ENCODE assay signal across 10 cellular contexts in the genomic region with DNA sequence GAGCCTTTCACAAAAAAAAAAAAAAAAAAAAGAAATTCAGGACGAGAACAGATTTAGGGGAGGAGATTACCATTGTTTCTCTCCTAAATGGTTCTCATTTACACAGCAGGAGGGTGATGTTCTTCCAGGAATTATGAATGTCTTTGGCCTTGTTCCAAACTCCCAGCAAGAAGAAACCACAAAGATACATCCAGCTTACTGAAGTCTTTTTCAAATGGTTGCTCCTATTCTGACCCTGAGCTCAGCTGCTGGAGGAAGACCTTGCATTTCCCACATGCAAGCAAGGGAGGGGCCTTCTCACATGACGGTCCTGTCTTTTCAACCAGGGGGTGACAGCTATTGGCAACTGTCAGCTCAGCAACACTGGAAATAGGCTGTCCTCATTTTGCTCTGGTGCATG.
DNase-seq lines count a peak whose midpoint lies in the region; ATAC-seq, FAIRE-seq and TF ChIP-seq lines count a peak whose summit lies in the region.
"Had no signal": no experiment of that assay in that cellular context is flagged by ENCODE, and none has a peak within 500 bp of the region (broad histone marks: within the 10 kb centered on the region; RNA-seq: fewer than 3 reads in every experiment).

No MANE protein-coding gene starts in this region.

- ATAC-seq in GM18519 (IDR thresholded peaks at IDR 0.05; ENCODE audit: low FRiP score, unreplicated experiment) (no peak), HG03342 (IDR thresholded peaks at IDR 0.05; ENCODE audit: unreplicated experiment) (no peak)

- no peak overlapping the region for H3K4me2 ChIP-seq in H1 (ENCODE audit: insufficient read depth in 1 of 2, low read depth in 2 of 2, low read length in 2 of 2)

- TF ChIP-seq RAD21 in H1 (IDR thresholded peaks at IDR 0.05 in 1 of 2, conservative IDR thresholded peaks at IDR 0.05 in 1 of 2; ENCODE audit: low read depth in 2 of 2, low read length in 2 of 2), result no peak

- no peak overlapping the region for H2BK12ac ChIP-seq in H1 (ENCODE audit: low read depth, low read length)

- H3K4me1 ChIP-seq in H1 (replicated peaks in 1 of 4; ENCODE audit: control insufficient read depth in 3 of 4, insufficient read depth in 4 of 4, low read length in 3 of 4), result peaks cover 2 to 14% (median 5%) of the 10 kb centered on the region in 4 experiments; a peak in 5 of 7 replicates

- TF ChIP-seq EP300 in H1 (IDR thresholded peaks at IDR 0.05; ENCODE audit: borderline replicate concordance in 1 of 2, low read depth in 2 of 2, low read length in 2 of 2), result no peak

- H2BK15ac ChIP-seq in H1 (ENCODE audit: low read length), result no peak overlapping the region; the same call in 1 of the 2 replicates

- H3K27me3 ChIP-seq in H1 (replicated peaks in 1 of 4; ENCODE audit: control insufficient read depth in 3 of 4, extremely low read depth in 1 of 4, insufficient read depth in 3 of 4, low read length in 3 of 4), result no peaks in the 10 kb centered on the region; a peak in 1 of 7 replicates

- no peaks in the 10 kb centered on the region; a peak in 1 of 4 replicates for H3K9me3 ChIP-seq in H1 (ENCODE audit: insufficient read depth in 2 of 2, low read depth in 1 of 2, low read length in 1 of 2)

- H3K27ac ChIP-seq in H1 (ENCODE audit: low read depth, low read length), result no peak overlapping the region

- H3K14ac ChIP-seq in H1 (ENCODE audit: insufficient read length), result no peak overlapping the region

- H4K20me1 ChIP-seq in H1 (replicated peaks in 1 of 2; ENCODE audit: control insufficient read depth in 1 of 2, insufficient read depth in 2 of 2, low read length in 2 of 2), result no peaks in the 10 kb centered on the region

- TF ChIP-seq POLR2A in H1 (IDR thresholded peaks at IDR 0.05; ENCODE audit: control extremely low read depth in 1 of 2, low read depth in 2 of 2, low read length in 2 of 2) (no peak), erythroblast (IDR thresholded peaks at IDR 0.05; ENCODE audit: low read length) (no peak)

- no peak overlapping the region for H4K91ac ChIP-seq in H1 (replicated peaks; ENCODE audit: insufficient read length, low read length)

- CTCF ChIA-PET in HEK293T (lab: Yijun Ruan, JAX), result no interaction called here
- CTCF ChIA-PET in H1 (lab: Charles Lee; ENCODE audit: partially characterized antibody), result interaction anchor here (0.5 to 1.6 kb wide), 4 partner anchors 12 to 178 kb away, joined by 3 to 4 read pairs (median 3); no protein-coding TSS in a partner anchor

- 0 out of 2 replicates have a peak overlapping the region, but pooled peaks have one; percentile 2 for H2AK5ac ChIP-seq in H1 (ENCODE audit: low read depth, low read length)

- POLR2A ChIA-PET in HEK293T (lab: Yijun Ruan, JAX) (no interaction called here), H1 (lab: Charles Lee; ENCODE audit: partially characterized antibody) (interaction anchor here (0.6 to 2.2 kb wide), 2 partner anchors 8 to 132 kb away, joined by 4 to 6 read pairs; no protein-coding TSS in a partner anchor)

- no peak overlapping the region for H3K9ac ChIP-seq in H1 (replicated peaks in 1 of 4; ENCODE audit: extremely low read depth in 1 of 4, low read depth in 3 of 4, low read length in 3 of 4)

- H3K18ac ChIP-seq in H1 (ENCODE audit: extremely low read depth, low read length), result no peak overlapping the region

- H2BK5ac ChIP-seq in H1 (ENCODE audit: low read depth, low read length), result no peak overlapping the region

- TF ChIP-seq CTCF in H1 (IDR thresholded peaks at IDR 0.05; ENCODE audit: control extremely low read depth in 1 of 3, insufficient read depth in 1 of 3, low read depth in 1 of 3, low read length in 3 of 3), result no peak

- no peak overlapping the region for H4K8ac ChIP-seq in H1 (ENCODE audit: extremely low read depth, insufficient read depth, low read length)

- H3K23me2 ChIP-seq in H1 (ENCODE audit: low read depth, low read length), result no peaks in the 10 kb centered on the region

- H3K56ac ChIP-seq in H1 (replicated peaks; ENCODE audit: insufficient read length, low read depth, low read length), result no peak overlapping the region

- 62% methylated on average over 2 of the region's 2 CpGs; no CpG with 5 or more reads in 1 of the 2 experiments for WGBS in H1 (ENCODE audit: extremely low coverage in 1 of 2, insufficient coverage in 1 of 2, insufficient read length in 1 of 2, insufficient replicate concordance in 2 of 2, low coverage in 1 of 2, low lambda C conversion rate in 2 of 2, missing lambda C conversion rate in 1 of 2), 2 experiments

- H3K79me2 ChIP-seq in H1 (ENCODE audit: control insufficient read depth in 1 of 2, insufficient read depth in 2 of 2, low read length in 2 of 2), result no peaks in the 10 kb centered on the region

- no peak overlapping the region for H4K5ac ChIP-seq in H1 (ENCODE audit: insufficient read length, low read depth, low read length)

- no peak overlapping the region for H2AFZ ChIP-seq in H1 (ENCODE audit: low read length)

- no peak overlapping the region for H3K4ac ChIP-seq in H1 (replicated peaks; ENCODE audit: insufficient read length, low read depth, low read length)

- no peak for DNase-seq in HEK293T (ENCODE audit: extremely low spot score)
- peak; percentile 71 for DNase-seq in NCI-H2196 (lab: John Stamatoyannopoulos, UW; ENCODE audit: unreplicated experiment)
- DNase-seq in H1 (ENCODE audit: low read depth in 1 of 2, low spot score in 2 of 2), result no peak
- peak; percentile 22 for DNase-seq in putamen (ENCODE audit: low spot score)
- no peak for DNase-seq in activated T-cell treated with anti-CD3 and anti-CD28 coated beads for 4 hours
- DNase-seq in erythroblast (lab: John Stamatoyannopoulos, UW), result no peak
- DNase-seq: naive B cell, SHP77 treated with DMSO at 0.1 percent for 48 hours had no signal

- H2BK20ac ChIP-seq in H1 (ENCODE audit: low read length), result no peak overlapping the region

- no peaks in the 10 kb centered on the region for H3K36me3 ChIP-seq in H1 (ENCODE audit: control insufficient read depth in 2 of 4, insufficient read depth in 4 of 4, low read length in 3 of 4)

- H3K4me3 ChIP-seq in H1 (ENCODE audit: extremely low read depth in 1 of 4, insufficient read depth in 2 of 4, low read depth in 3 of 4, low read length in 4 of 4), result no peak overlapping the region

- no peak for FAIRE-seq in H1 (lab: Jason Lieb, UNC)

- H3K79me1 ChIP-seq in H1 (ENCODE audit: low read depth, low read length), result no peaks in the 10 kb centered on the region

- H2BK120ac ChIP-seq in H1 (replicated peaks; ENCODE audit: low read depth, low read length), result no peak overlapping the region

- no peak overlapping the region for H3K23ac ChIP-seq in H1 (ENCODE audit: insufficient read length)

TF ChIP-seq in HEK293T, 16 proteins besides CTCF, POLR2A, EP300 and RAD21:
- TF ChIP-seq ZNF384 (IDR thresholded peaks at IDR 0.05) (peak; percentile 53; the same call in 1 of the 2 replicates), NFRKB (IDR thresholded peaks at IDR 0.05) (no peak)

TF ChIP-seq in H1, 55 proteins besides CTCF, POLR2A, EP300 and RAD21:
- no peak for TF ChIP-seq CBX5 (IDR thresholded peaks at IDR 0.05; ENCODE audit: low read depth, low read length)
TF ChIP-seq in H1: peak in this region for 0.

Comparison
In these comparisons a context has a peak if more than half of its experiments do, and no peak if none do; other contexts are left out.
1. DNase-seq: peak in NCI-H2196 (single experiment) and putamen (single experiment); none in HEK293T (single experiment), H1 (0 of 2), activated T-cell treated with anti-CD3 and anti-CD28 coated beads for 4 hours (single experiment) and erythroblast (0 of 2).